ENCODE assay signal across 1 cellular context in the genomic region with DNA sequence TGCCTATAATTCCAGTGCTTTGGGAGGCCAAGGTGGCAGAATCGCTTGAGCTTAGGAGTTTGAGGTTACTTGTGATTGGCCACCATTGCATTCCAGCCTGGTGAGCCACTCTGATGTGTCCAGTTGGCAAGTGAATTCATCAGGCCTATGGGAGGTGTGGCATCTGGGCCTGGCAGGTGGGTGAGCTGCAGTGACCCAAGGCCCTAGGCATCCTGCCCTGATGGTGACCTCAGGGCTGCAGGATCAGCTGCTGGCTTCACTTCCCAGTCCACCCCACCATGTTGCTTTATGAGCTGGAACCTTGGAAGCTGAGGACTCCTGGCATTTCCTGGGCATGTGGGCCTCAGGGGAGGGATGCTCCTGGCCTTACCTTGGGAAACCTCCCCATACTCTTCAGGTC.
TF ChIP-seq lines count a peak whose summit lies in the region.

No MANE protein-coding gene starts in this region.

TF ChIP-seq in K562, 482 proteins besides CTCF, POLR2A, EP300 and RAD21:
- TF ChIP-seq CGGBP1 (CRISPR knock-in tag; IDR thresholded peaks at IDR 0.05): no peak
- peak; percentile 42; the same call in 1 of the 2 replicates for TF ChIP-seq POLR2G (IDR thresholded peaks at IDR 0.05; ENCODE audit: low read depth, low read length)
- no peak for TF ChIP-seq NR2F6 (CRISPR knock-in tag; IDR thresholded peaks at IDR 0.05)
- TF ChIP-seq HMG20B (CRISPR knock-in tag; IDR thresholded peaks at IDR 0.05): no peak
- TF ChIP-seq MTF1 (CRISPR knock-in tag; IDR thresholded peaks at IDR 0.05; ENCODE audit: borderline replicate concordance): no peak
- TF ChIP-seq FOXP4 (CRISPR knock-in tag; IDR thresholded peaks at IDR 0.05; ENCODE audit: borderline replicate concordance): no peak
- TF ChIP-seq, protein P1, sequence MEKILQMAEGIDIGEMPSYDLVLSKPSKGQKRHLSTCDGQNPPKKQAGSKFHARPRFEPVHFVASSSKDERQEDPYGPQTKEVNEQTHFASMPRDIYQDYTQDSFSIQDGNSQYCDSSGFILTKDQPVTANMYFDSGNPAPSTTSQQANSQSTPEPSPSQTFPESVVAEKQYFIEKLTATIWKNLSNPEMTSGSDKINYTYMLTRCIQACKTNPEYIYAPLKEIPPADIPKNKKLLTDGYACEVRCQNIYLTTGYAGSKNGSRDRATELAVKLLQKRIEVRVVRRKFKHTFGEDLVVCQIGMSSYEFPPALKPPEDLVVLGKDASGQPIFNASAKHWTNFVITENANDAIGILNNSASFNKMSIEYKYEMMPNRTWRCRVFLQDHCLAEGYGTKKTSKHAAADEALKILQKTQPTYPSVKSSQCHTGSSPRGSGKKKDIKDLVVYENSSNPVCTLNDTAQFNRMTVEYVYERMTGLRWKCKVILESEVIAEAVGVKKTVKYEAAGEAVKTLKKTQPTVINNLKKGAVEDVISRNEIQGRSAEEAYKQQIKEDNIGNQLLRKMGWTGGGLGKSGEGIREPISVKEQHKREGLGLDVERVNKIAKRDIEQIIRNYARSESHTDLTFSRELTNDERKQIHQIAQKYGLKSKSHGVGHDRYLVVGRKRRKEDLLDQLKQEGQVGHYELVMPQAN (IDR thresholded peaks at IDR 0.05; ENCODE audit: borderline replicate concordance): no peak
- no peak for TF ChIP-seq NCOR1 (IDR thresholded peaks at IDR 0.05)
